ENCODE assay signal across 9 cellular contexts in the genomic region with DNA sequence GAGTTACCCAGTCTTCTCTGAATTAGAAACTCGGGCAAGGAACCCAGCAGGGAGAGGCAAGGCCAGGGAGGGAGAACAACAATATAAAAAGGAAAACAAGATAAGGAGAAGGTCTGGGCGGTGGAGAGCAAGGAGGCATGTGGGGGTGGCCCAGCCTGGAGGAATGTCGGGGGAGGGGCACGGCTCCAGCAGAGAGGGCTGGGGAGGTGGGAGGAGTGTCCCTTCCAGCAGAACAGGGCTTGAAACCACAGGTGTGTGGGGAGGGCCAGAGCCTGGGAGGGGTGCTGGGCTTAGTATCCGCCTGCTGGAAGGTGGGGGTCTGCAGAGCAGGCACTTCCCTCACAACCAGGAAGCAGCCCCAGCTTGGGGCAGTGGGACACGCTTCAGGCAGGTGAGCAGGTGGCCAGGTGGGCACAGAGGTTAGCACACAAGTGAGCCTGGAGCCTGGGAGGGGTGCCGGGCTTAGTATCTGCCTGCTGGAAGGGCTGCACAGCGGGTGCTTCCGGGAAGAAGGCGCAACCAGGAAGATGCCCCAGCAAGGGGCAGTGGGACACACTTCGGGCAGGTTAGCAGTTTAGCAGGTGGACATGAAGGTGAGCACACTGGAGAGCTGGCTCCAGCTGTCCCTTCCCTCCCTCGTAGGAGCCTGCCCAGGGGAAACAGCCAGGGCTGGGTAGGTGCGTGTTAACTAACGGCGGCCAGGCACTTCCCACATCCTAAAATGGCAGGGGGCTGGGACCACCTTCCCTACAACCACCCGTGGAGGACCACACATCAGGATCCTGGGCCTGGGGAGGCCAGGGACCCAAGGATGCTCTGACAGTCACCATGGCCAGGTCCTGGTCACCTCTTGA. TPM values are rescaled to one million over a fixed set of nuclear protein-coding genes. Genes with fewer than 3 reads are reported as not detected.
DNase-seq lines count a peak whose midpoint lies in the region; ATAC-seq lines count a peak whose summit lies in the region.
"Had no signal": no experiment of that assay in that cellular context is flagged by ENCODE, and none has a peak within 500 bp of the region (broad histone marks: within the 10 kb centered on the region; RNA-seq: fewer than 3 reads in every experiment).

No MANE protein-coding gene starts in this region.

- H3K4me3 ChIP-seq in HUES6 (ENCODE audit: low read depth, low read length) (peak overlapping the region; percentile 26; the same call in 1 of the 2 replicates), iPS-18a (ENCODE audit: low read length) (peak overlapping the region; percentile 2), skeletal muscle satellite cell (ENCODE audit: low read length) (peak overlapping the region; percentile 79)

- no peak for ATAC-seq in GM18858 (IDR thresholded peaks at IDR 0.05; ENCODE audit: unreplicated experiment)

- H3K36me3 ChIP-seq in HUES6 (ENCODE audit: control insufficient read depth, insufficient read depth, low read length) (no peaks in the 10 kb centered on the region; the same call in 1 of the 2 replicates), iPS-18a (ENCODE audit: control insufficient read depth, low read depth, low read length) (no peaks in the 10 kb centered on the region), skeletal muscle satellite cell (ENCODE audit: insufficient read depth, low read length) (peaks cover 30% of the 10 kb centered on the region)

- peak overlapping the region; percentile 29 for H3K9ac ChIP-seq in HUES6 (ENCODE audit: low read length)
- peak overlapping the region; percentile 34 for H3K9ac ChIP-seq in iPS-18a (ENCODE audit: low read length)
- no peak overlapping the region for H3K9ac ChIP-seq in skeletal muscle satellite cell (ENCODE audit: low read depth, low read length)

- H3K27me3 ChIP-seq in HUES6 (ENCODE audit: control insufficient read depth, insufficient read depth, low read length) (peaks cover 36% of the 10 kb centered on the region), iPS-18a (ENCODE audit: control insufficient read depth, insufficient read depth, low read length) (peaks cover 31% of the 10 kb centered on the region), skeletal muscle satellite cell (ENCODE audit: control insufficient read depth, insufficient read depth, low read length) (no peaks in the 10 kb centered on the region)

- H3K9me3 ChIP-seq in HUES6 (ENCODE audit: control insufficient read depth, insufficient read depth, low read depth, low read length) (no peaks in the 10 kb centered on the region), iPS-18a (ENCODE audit: control insufficient read depth, low read depth, low read length) (no peaks in the 10 kb centered on the region), skeletal muscle satellite cell (replicated peaks; ENCODE audit: low read length) (no peaks in the 10 kb centered on the region)

- H3K27ac ChIP-seq in HUES6 (ENCODE audit: low read depth, low read length) (0 out of 2 replicates have a peak overlapping the region, but pooled peaks have one; percentile 30), iPS-18a (ENCODE audit: low read length) (peak overlapping the region; percentile 62)

- H3K4me2 ChIP-seq in skeletal muscle satellite cell (ENCODE audit: low read length): peak overlapping the region; percentile 94

- H3K4me1 ChIP-seq in HUES6 (ENCODE audit: control insufficient read depth, insufficient read depth, low read length) (peaks cover 42% of the 10 kb centered on the region), iPS-18a (ENCODE audit: control insufficient read depth, low read depth, low read length) (peaks cover 37% of the 10 kb centered on the region), skeletal muscle satellite cell (ENCODE audit: control insufficient read depth, insufficient read depth, low read length) (peaks cover 49% of the 10 kb centered on the region)

- DNase-seq in amniotic epithelial cell (ENCODE audit: low read depth): peak; percentile 90
- no peak for DNase-seq in retina
- DNase-seq in NCI-H748 treated with DMSO at 0.1 percent for 48 hours (lab: John Stamatoyannopoulos, UW): no peak
- DNase-seq in activated T-cell treated with anti-CD3 and anti-CD28 coated beads for 4 hours: no peak
- DNase-seq: stimulated activated CD4-positive, alpha-beta T cell treated with anti-CD3 and anti-CD28 coated beads, Interleukin-4, amount 100 ng/mL, for 1 hour had no signal

RNA-seq across cellular contexts. Expression of a gene that starts 3.1 kb away (rescaled TPM):
- 58.3 and 82.6 TPM in 2 replicates for total RNA-seq in skeletal muscle satellite cell (2012; rRNA removed)

Comparison
In these comparisons a context has a peak if more than half of its experiments do, and no peak if none do; other contexts are left out.
1. H3K4me3 ChIP-seq: peak in every context shown above with its lines; median percentile 79 in skeletal muscle satellite cell; 26 in HUES6; 2 in iPS-18a.